In genomic region chr1:39395357-39395831, GRCh38 we compare ENCODE assay signal across 8 cellular contexts.
DNase-seq lines count a peak whose midpoint lies in the region; ATAC-seq and TF ChIP-seq lines count a peak whose summit lies in the region.

No MANE protein-coding gene starts in this region.

- peaks cover 86% of the 10 kb centered on the region for H3K4me1 Mint-ChIP-seq in stimulated activated naive CD8-positive, alpha-beta T cell treated with anti-CD3 and anti-CD28 coated beads, Interleukin-15, amount 100 ng/mL, for 72 hours

- intact Hi-C loops in breast epithelium (cut with DNase I; ENCODE audit: low total_unique reads) = no loop called here

- H3K36me3 ChIP-seq in breast epithelium = no peaks in the 10 kb centered on the region

- no peak for TF ChIP-seq POLR2A in breast epithelium (IDR thresholded peaks at IDR 0.05)

- no peak overlapping the region for H3K4me3 Mint-ChIP-seq in stimulated activated naive CD8-positive, alpha-beta T cell treated with anti-CD3 and anti-CD28 coated beads, Interleukin-15, amount 100 ng/mL, for 72 hours

- no peak overlapping the region; the same call in 1 of the 2 replicates for H3K4me3 ChIP-seq in AG10803 (ENCODE audit: low read length)
- no peak overlapping the region for H3K4me3 ChIP-seq in breast epithelium

- H3K27me3 ChIP-seq in breast epithelium = no peaks in the 10 kb centered on the region

- H3K27ac ChIP-seq in breast epithelium = peak overlapping the region; percentile 62 to 78

- no peaks in the 10 kb centered on the region for H3K9me3 Mint-ChIP-seq in stimulated activated naive CD8-positive, alpha-beta T cell treated with anti-CD3 and anti-CD28 coated beads, Interleukin-15, amount 100 ng/mL, for 72 hours

- no peaks in the 10 kb centered on the region for H3K9me3 ChIP-seq in breast epithelium

- TF ChIP-seq CTCF in AG10803 (conservative IDR thresholded peaks at IDR 0.05; ENCODE audit: low read length) (no peak), breast epithelium (IDR thresholded peaks at IDR 0.05) (no peak)

- peaks cover 3 to 36% of the 10 kb centered on the region in 2 donors for H3K4me1 ChIP-seq in breast epithelium

- no peak overlapping the region for H3K27ac Mint-ChIP-seq in stimulated activated naive CD8-positive, alpha-beta T cell treated with anti-CD3 and anti-CD28 coated beads, Interleukin-15, amount 100 ng/mL, for 72 hours

- H3K27me3 Mint-ChIP-seq in stimulated activated naive CD8-positive, alpha-beta T cell treated with anti-CD3 and anti-CD28 coated beads, Interleukin-15, amount 100 ng/mL, for 72 hours = no peaks in the 10 kb centered on the region

- peak; percentile 84 for DNase-seq in AG10803 (ENCODE audit: low read depth)
- DNase-seq in M059J (ENCODE audit: low read depth) = peak; percentile 84
- no peak for DNase-seq in breast epithelium (ENCODE audit: low spot score in 2 of 2)
- peak; percentile 49 to 72 for DNase-seq in lung microvascular endothelial cell (ENCODE audit: low read depth in 2 of 2)
- no peak for DNase-seq in cerebellum (ENCODE audit: low spot score)
- no peak for DNase-seq in NCI-H748 (lab: John Stamatoyannopoulos, UW; ENCODE audit: unreplicated experiment)
- DNase-seq in stimulated activated naive CD8-positive, alpha-beta T cell treated with anti-CD3 and anti-CD28 coated beads, Interleukin-15, amount 100 ng/mL, for 72 hours = no peak

- no peak for ATAC-seq in GM21528 (IDR thresholded peaks at IDR 0.05; ENCODE audit: low FRiP score, unreplicated experiment)
- no peak for ATAC-seq in stimulated activated naive CD8-positive, alpha-beta T cell treated with anti-CD3 and anti-CD28 coated beads, Interleukin-15, amount 100 ng/mL, for 72 hours

Comparison
In these comparisons a context has a peak if more than half of its experiments do, and no peak if none do; other contexts are left out.
1. DNase-seq: peak in AG10803 (single experiment), M059J (single experiment) and lung microvascular endothelial cell (2 of 2); none in breast epithelium (0 of 2), cerebellum (single experiment), NCI-H748 (single experiment) and stimulated activated naive CD8-positive, alpha-beta T cell treated with anti-CD3 and anti-CD28 coated beads, Interleukin-15, amount 100 ng/mL, for 72 hours (0 of 2).